8 cellular contexts compared by ENCODE assay signal in genomic region chr19:46600393-46601317, GRCh38. TPM values are rescaled to one million over a fixed set of nuclear protein-coding genes. Genes with fewer than 3 reads are reported as not detected.
DNase-seq lines count a peak whose midpoint lies in the region; ATAC-seq, FAIRE-seq and TF ChIP-seq lines count a peak whose summit lies in the region.

No MANE protein-coding gene starts in this region.

- H3K27ac Mint-ChIP-seq in stimulated activated naive CD8-positive, alpha-beta T cell treated with anti-CD3 and anti-CD28 coated beads, Interleukin-15, amount 100 ng/mL, for 72 hours: peak overlapping the region; percentile 100

- peak overlapping the region; percentile 98 for H3K9ac ChIP-seq in neural cell (ENCODE audit: low read length)

- H3K9me3 Mint-ChIP-seq in stimulated activated naive CD8-positive, alpha-beta T cell treated with anti-CD3 and anti-CD28 coated beads, Interleukin-15, amount 100 ng/mL, for 72 hours: peaks cover 12 to 14% of the 10 kb centered on the region in 2 donors

- H3K4me1 Mint-ChIP-seq in stimulated activated naive CD8-positive, alpha-beta T cell treated with anti-CD3 and anti-CD28 coated beads, Interleukin-15, amount 100 ng/mL, for 72 hours: peaks cover 54% of the 10 kb centered on the region

- TF ChIP-seq RAD21 in neural cell (conservative IDR thresholded peaks at IDR 0.05): peak; percentile 16

- H3K27ac ChIP-seq in RWPE1 (peak overlapping the region; percentile 97), neural cell (ENCODE audit: low read length) (peak overlapping the region; percentile 99)

- TF ChIP-seq CTCF in RWPE1 (conservative IDR thresholded peaks at IDR 0.05; ENCODE audit: low read depth): no peak
- no peak for TF ChIP-seq CTCF in foreskin fibroblast (IDR thresholded peaks at IDR 0.05; ENCODE audit: low read depth, low read length)
- no peak for TF ChIP-seq CTCF in neural cell (IDR thresholded peaks at IDR 0.05; ENCODE audit: poor library complexity, severe bottlenecking)

- FAIRE-seq in H54 (lab: Jason Lieb, UNC): peak; percentile 11

- no peaks in the 10 kb centered on the region for H3K9me2 ChIP-seq in neural cell (ENCODE audit: insufficient read depth, low read length)

- peak; percentile 49; the same call in 1 of the 2 replicates for TF ChIP-seq POLR2A in H54 (IDR thresholded peaks at IDR 0.05; ENCODE audit: low read depth, low read length)

- peak overlapping the region; percentile 73 for H2AFZ ChIP-seq in neural cell (ENCODE audit: low read depth, low read length)

- POLR2A ChIA-PET in RWPE1 (lab: Yijun Ruan, JAX; ENCODE audit: low non-redundant PET): interaction anchor here (0.5 to 0.7 kb wide), 5 partner anchors 8 to 207 kb away, joined by 3 to 4 read pairs (median 3); no protein-coding TSS in a partner anchor

- peak overlapping the region; percentile 99 to 100 for H3K4me3 Mint-ChIP-seq in stimulated activated naive CD8-positive, alpha-beta T cell treated with anti-CD3 and anti-CD28 coated beads, Interleukin-15, amount 100 ng/mL, for 72 hours

- no peaks in the 10 kb centered on the region for H3K9me3 ChIP-seq in neural cell (ENCODE audit: low read length)

- no peaks in the 10 kb centered on the region for H3K36me3 ChIP-seq in neural cell (ENCODE audit: insufficient read depth, low read length)

- TF ChIP-seq EP300 in neural cell (conservative IDR thresholded peaks at IDR 0.05; ENCODE audit: poor library complexity, severe bottlenecking): peak; percentile 76

- ATAC-seq in stimulated activated naive CD8-positive, alpha-beta T cell treated with anti-CD3 and anti-CD28 coated beads, Interleukin-15, amount 100 ng/mL, for 72 hours: peak; percentile 90

- CTCF ChIA-PET in RWPE1 (lab: Yijun Ruan, JAX): interaction anchor here (0.6 to 0.9 kb wide), 2 partner anchors 14 to 104 kb away, joined by 3 read pairs; no protein-coding TSS in a partner anchor

- H3K4me2 ChIP-seq in neural cell (ENCODE audit: low read length): peak overlapping the region; percentile 27

- peaks cover 36% of the 10 kb centered on the region for H3K79me2 ChIP-seq in neural cell (replicated peaks; ENCODE audit: insufficient read depth, low read length)

- H3K27me3 ChIP-seq in neural cell (ENCODE audit: insufficient read depth, low read depth, low read length): no peaks in the 10 kb centered on the region

- peak overlapping the region; percentile 94 to 99 for H3K4me3 ChIP-seq in foreskin fibroblast (ENCODE audit: low read depth in 1 of 2, low read length in 2 of 2)
- peak overlapping the region; percentile 81 for H3K4me3 ChIP-seq in neural cell (ENCODE audit: low read length)

- no peaks in the 10 kb centered on the region for H3K27me3 Mint-ChIP-seq in stimulated activated naive CD8-positive, alpha-beta T cell treated with anti-CD3 and anti-CD28 coated beads, Interleukin-15, amount 100 ng/mL, for 72 hours

- peaks cover 27% of the 10 kb centered on the region for H4K20me1 ChIP-seq in neural cell (ENCODE audit: insufficient read depth)

- H3F3A ChIP-seq in neural cell (ENCODE audit: insufficient read depth, low read length, poor library complexity, severe bottlenecking): no peaks in the 10 kb centered on the region

- peak; percentile 96 for DNase-seq in ELR (ENCODE audit: low read depth)
- DNase-seq in H54 (ENCODE audit: insufficient read length, low spot score): peak; percentile 86
- DNase-seq in LoVo (ENCODE audit: low spot score): peak; percentile 97
- peak; percentile 99 for DNase-seq in RWPE1 (ENCODE audit: low spot score)
- peak; percentile 98 for DNase-seq in activated gamma-delta T cell (lab: John Stamatoyannopoulos, UW)
- peak; percentile 97 to 99 for DNase-seq in foreskin fibroblast
- DNase-seq in stimulated activated naive CD8-positive, alpha-beta T cell treated with anti-CD3 and anti-CD28 coated beads, Interleukin-15, amount 100 ng/mL, for 72 hours: peak; percentile 99

TF ChIP-seq in neural cell, 6 proteins besides CTCF, POLR2A, EP300 and RAD21:
- peak; percentile 82 for TF ChIP-seq POLR2AphosphoS5 (IDR thresholded peaks at IDR 0.05)
- TF ChIP-seq MXI1 (conservative IDR thresholded peaks at IDR 0.05; ENCODE audit: poor library complexity, severe bottlenecking): peak; percentile 57
- TF ChIP-seq SMC3 (conservative IDR thresholded peaks at IDR 0.05; ENCODE audit: poor library complexity): peak; percentile 39
- TF ChIP-seq EZH2 (IDR thresholded peaks at IDR 0.05; ENCODE audit: borderline replicate concordance, insufficient read depth, low read length, poor library complexity, severe bottlenecking): no peak
- TF ChIP-seq, protein P1, sequence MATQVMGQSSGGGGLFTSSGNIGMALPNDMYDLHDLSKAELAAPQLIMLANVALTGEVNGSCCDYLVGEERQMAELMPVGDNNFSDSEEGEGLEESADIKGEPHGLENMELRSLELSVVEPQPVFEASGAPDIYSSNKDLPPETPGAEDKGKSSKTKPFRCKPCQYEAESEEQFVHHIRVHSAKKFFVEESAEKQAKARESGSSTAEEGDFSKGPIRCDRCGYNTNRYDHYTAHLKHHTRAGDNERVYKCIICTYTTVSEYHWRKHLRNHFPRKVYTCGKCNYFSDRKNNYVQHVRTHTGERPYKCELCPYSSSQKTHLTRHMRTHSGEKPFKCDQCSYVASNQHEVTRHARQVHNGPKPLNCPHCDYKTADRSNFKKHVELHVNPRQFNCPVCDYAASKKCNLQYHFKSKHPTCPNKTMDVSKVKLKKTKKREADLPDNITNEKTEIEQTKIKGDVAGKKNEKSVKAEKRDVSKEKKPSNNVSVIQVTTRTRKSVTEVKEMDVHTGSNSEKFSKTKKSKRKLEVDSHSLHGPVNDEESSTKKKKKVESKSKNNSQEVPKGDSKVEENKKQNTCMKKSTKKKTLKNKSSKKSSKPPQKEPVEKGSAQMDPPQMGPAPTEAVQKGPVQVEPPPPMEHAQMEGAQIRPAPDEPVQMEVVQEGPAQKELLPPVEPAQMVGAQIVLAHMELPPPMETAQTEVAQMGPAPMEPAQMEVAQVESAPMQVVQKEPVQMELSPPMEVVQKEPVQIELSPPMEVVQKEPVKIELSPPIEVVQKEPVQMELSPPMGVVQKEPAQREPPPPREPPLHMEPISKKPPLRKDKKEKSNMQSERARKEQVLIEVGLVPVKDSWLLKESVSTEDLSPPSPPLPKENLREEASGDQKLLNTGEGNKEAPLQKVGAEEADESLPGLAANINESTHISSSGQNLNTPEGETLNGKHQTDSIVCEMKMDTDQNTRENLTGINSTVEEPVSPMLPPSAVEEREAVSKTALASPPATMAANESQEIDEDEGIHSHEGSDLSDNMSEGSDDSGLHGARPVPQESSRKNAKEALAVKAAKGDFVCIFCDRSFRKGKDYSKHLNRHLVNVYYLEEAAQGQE (IDR thresholded peaks at IDR 0.05; ENCODE audit: borderline replicate concordance): peak; percentile 20
- peak; percentile 35 for TF ChIP-seq TAF1 (IDR thresholded peaks at IDR 0.05; ENCODE audit: low read depth)

RNA-seq across cellular contexts. Expression of gene CALM3, which starts 0.5 kb away (rescaled TPM):
- 630 and 647 TPM in 2 replicates for polyA plus RNA-seq in neural cell
- 378 and 451 TPM in 2 replicates for polyA minus RNA-seq in neural cell

RNA-seq across cellular contexts. Expression of gene PTGIR, which starts 24.2 kb away (rescaled TPM):
- polyA plus RNA-seq in neural cell: not detected in 2 replicates
- not detected in 2 replicates for polyA minus RNA-seq in neural cell

RNA-seq across cellular contexts. Expression of gene GNG8, which starts 35.3 kb away (rescaled TPM):
- polyA plus RNA-seq in neural cell: not detected in 2 replicates
- not detected in 2 replicates for polyA minus RNA-seq in neural cell

Comparison
In these comparisons a context has a peak if more than half of its experiments do, and no peak if none do; other contexts are left out.
1. Peak in every context shown above with its lines: DNase-seq, ATAC-seq, H3K4me3 ChIP-seq and H3K27ac ChIP-seq.